ENCODE assay signal across 16 cellular contexts in genomic region chr9:33180526-33181184, GRCh38. TPM values are rescaled to one million over a fixed set of nuclear protein-coding genes. Genes with fewer than 3 reads are reported as not detected.
DNase-seq lines count a peak whose midpoint lies in the region; ATAC-seq, FAIRE-seq and TF ChIP-seq lines count a peak whose summit lies in the region.
"Had no signal": no experiment of that assay in that cellular context is flagged by ENCODE, and none has a peak within 500 bp of the region (broad histone marks: within the 10 kb centered on the region; RNA-seq: fewer than 3 reads in every experiment).

No MANE protein-coding gene starts in this region.

- no peak for TF ChIP-seq POLR2A in GM12892 (IDR thresholded peaks at IDR 0.05; ENCODE audit: low read depth, low read length)

- no peak for DNase-seq in GM12892 (ENCODE audit: insufficient read length)
- peak; percentile 53 for DNase-seq in astrocyte of the spinal cord (ENCODE audit: low read depth, low spot score)
- DNase-seq in foreskin keratinocyte = peak in 1 of 2 donors; percentile 75
- DNase-seq in stimulated activated CD4-positive, alpha-beta T cell treated with anti-CD3 and anti-CD28 coated beads, Interleukin-4, amount 100 ng/mL, for 4 hours = no peak
- no peak for DNase-seq in NOMO-1 (lab: John Stamatoyannopoulos, UW; ENCODE audit: unreplicated experiment in 2 of 2)
- DNase-seq: activated CD4-positive, alpha-beta memory T cell treated with anti-CD3 and anti-CD28 coated beads for 36 hours; DMS79 treated with DMSO at 0.1 percent for 48 hours; islet precursor cell; NCI-H2107; ovary; SHP77 had no signal

- H3K27me3 ChIP-seq in foreskin keratinocyte = no peaks in the 10 kb centered on the region
- no peaks in the 10 kb centered on the region for H3K27me3 ChIP-seq in skeletal muscle satellite cell (ENCODE audit: control insufficient read depth, insufficient read depth, low read length)
- H3K27me3 ChIP-seq: gastroesophageal sphincter, ovary had no signal

- H3K4me1 ChIP-seq in foreskin keratinocyte (peaks cover 20% of the 10 kb centered on the region), skeletal muscle satellite cell (ENCODE audit: control insufficient read depth, insufficient read depth, low read length) (peaks cover 18% of the 10 kb centered on the region)

- in situ Hi-C loops in astrocyte of the spinal cord (cut with HindIII; ENCODE audit: low sequenced_read_pairs) = no loop called here

- H3K9ac ChIP-seq in skeletal muscle satellite cell (ENCODE audit: low read depth, low read length) = no peak overlapping the region

- H3K4me2 ChIP-seq in skeletal muscle satellite cell (ENCODE audit: low read length) = peak overlapping the region; percentile 38

- no peak for TF ChIP-seq CTCF in astrocyte of the spinal cord (IDR thresholded peaks at IDR 0.05; ENCODE audit: low read depth, low read length)
- TF ChIP-seq CTCF in foreskin keratinocyte (conservative IDR thresholded peaks at IDR 0.05) = no peak

- no peaks in the 10 kb centered on the region for H3K36me3 ChIP-seq in skeletal muscle satellite cell (ENCODE audit: insufficient read depth, low read length)
- H3K36me3 ChIP-seq: gastroesophageal sphincter, ovary had no signal

- peak; percentile 61 for FAIRE-seq in GM12892 (lab: Jason Lieb, UNC)

- H3K27ac ChIP-seq in foreskin keratinocyte = peak overlapping the region; percentile 15
- H3K27ac ChIP-seq: C4-2B, gastroesophageal sphincter, ovary had no signal

- H3K4me3 ChIP-seq in astrocyte of the spinal cord (ENCODE audit: low read depth, low read length) = no peak overlapping the region
- H3K4me3 ChIP-seq in skeletal muscle satellite cell (ENCODE audit: low read length) = no peak overlapping the region
- H3K4me3 ChIP-seq: gastroesophageal sphincter, ovary had no signal

- ATAC-seq in foreskin keratinocyte = peak; percentile 10
- no peak for ATAC-seq in GM18873 (IDR thresholded peaks at IDR 0.05; ENCODE audit: low FRiP score, unreplicated experiment)
- ATAC-seq: gastroesophageal sphincter had no signal

- H3K9me3 ChIP-seq in skeletal muscle satellite cell (replicated peaks; ENCODE audit: low read length) = no peaks in the 10 kb centered on the region
- H3K9me3 ChIP-seq: gastroesophageal sphincter, ovary had no signal

RNA-seq across cellular contexts. Expression of gene B4GALT1, which starts 13.5 kb away (rescaled TPM):
- 33.9 TPM for polyA plus RNA-seq in GM12892 (2012; ENCODE audit: missing spikeins)
- total RNA-seq in foreskin keratinocyte = 61.8 and 83.6 TPM in 2 replicates
- 55.4 and 62.0 TPM in 2 replicates for polyA plus RNA-seq in foreskin keratinocyte
- total RNA-seq in skeletal muscle satellite cell (2012; rRNA removed) = 21.8 and 29.7 TPM in 2 replicates

RNA-seq across cellular contexts. Expression of gene SPINK4, which starts 59.3 kb away (rescaled TPM):
- not detected for polyA plus RNA-seq in GM12892 (2012; ENCODE audit: missing spikeins)
- total RNA-seq in foreskin keratinocyte = not detected in 2 replicates
- not detected in 2 replicates for polyA plus RNA-seq in foreskin keratinocyte
- total RNA-seq in skeletal muscle satellite cell (2012; rRNA removed) = not detected in 2 replicates
- total RNA-seq: activated CD4-positive, alpha-beta memory T cell treated with anti-CD3 and anti-CD28 coated beads for 36 hours; gastroesophageal sphincter; HT-29; ovary had no signal
- polyA plus RNA-seq: ovary had no signal
